ENCODE assay signal across 15 cellular contexts in genomic region chr3:136731274-136731884, GRCh38. TPM values are rescaled to one million over a fixed set of nuclear protein-coding genes. Genes with fewer than 3 reads are reported as not detected.
DNase-seq lines count a peak whose midpoint lies in the region; ATAC-seq and TF ChIP-seq lines count a peak whose summit lies in the region.
"Had no signal": no experiment of that assay in that cellular context is flagged by ENCODE, and none has a peak within 500 bp of the region (broad histone marks: within the 10 kb centered on the region; RNA-seq: fewer than 3 reads in every experiment).

No MANE protein-coding gene starts in this region.

- peaks cover 99% of the 10 kb centered on the region for H3K79me2 ChIP-seq in mammary epithelial cell (ENCODE audit: insufficient read depth, low read length)

- dilution Hi-C loops in mammary epithelial cell (cut with HindIII; ENCODE audit: low sequenced_read_pairs): no loop called here

- no peak overlapping the region for H3K27ac ChIP-seq in CD4-positive, CD25-positive, alpha-beta regulatory T cell (ENCODE audit: insufficient read depth, low read length, poor library complexity, severe bottlenecking)
- H3K27ac ChIP-seq in mammary epithelial cell (ENCODE audit: insufficient read depth, low read depth, low read length) (no peak overlapping the region), spleen (no peak overlapping the region)

- H3K9me3 Mint-ChIP-seq in CD4-positive, CD25-positive, alpha-beta regulatory T cell: no peaks in the 10 kb centered on the region
- H3K9me3 Mint-ChIP-seq in effector memory CD8-positive, alpha-beta T cell: no peaks in the 10 kb centered on the region

- no peak overlapping the region for H3K4me3 ChIP-seq in CD4-positive, CD25-positive, alpha-beta regulatory T cell (ENCODE audit: low read depth, low read length)
- H3K4me3 ChIP-seq in mammary epithelial cell (replicated peaks in 1 of 3; ENCODE audit: insufficient read depth in 1 of 3, low read depth in 2 of 3, low read length in 3 of 3): no peak overlapping the region
- no peak overlapping the region for H3K4me3 ChIP-seq in spleen

- no peak for TF ChIP-seq POLR2A in spleen (IDR thresholded peaks at IDR 0.05)

- peaks cover 4% of the 10 kb centered on the region for H3K36me3 ChIP-seq in CD4-positive, CD25-positive, alpha-beta regulatory T cell (ENCODE audit: control insufficient read depth, insufficient read depth, low read length)
- H3K36me3 ChIP-seq in mammary epithelial cell (ENCODE audit: insufficient read depth, low read length) (no peaks in the 10 kb centered on the region), spleen (peaks cover 0 to 9% (median 0%) of the 10 kb centered on the region in 6 donors)

- no peak overlapping the region for H3K9ac ChIP-seq in mammary epithelial cell (ENCODE audit: insufficient read depth, low read length)

- peak overlapping the region; percentile 15 for H3K4me2 ChIP-seq in mammary epithelial cell (ENCODE audit: insufficient read depth, low read depth, low read length)

- ATAC-seq in CD4-positive, CD25-positive, alpha-beta regulatory T cell (ENCODE audit: low read depth in 2 of 2): no peak
- ATAC-seq in HG02884 (IDR thresholded peaks at IDR 0.05; ENCODE audit: unreplicated experiment): no peak
- no peak for ATAC-seq in effector memory CD8-positive, alpha-beta T cell (replicated peaks)

- WGBS in mammary epithelial cell (ENCODE audit: low coverage, missing lambda C conversion rate): 44% methylated on average over 4 of the region's 4 CpGs
- 74 to 97% (median 93%) methylated on average over 4 of the region's 4 CpGs for WGBS in spleen, 5 donors

- H3K27me3 Mint-ChIP-seq in CD4-positive, CD25-positive, alpha-beta regulatory T cell: no peaks in the 10 kb centered on the region
- H3K27me3 Mint-ChIP-seq in effector memory CD8-positive, alpha-beta T cell: no peaks in the 10 kb centered on the region
- H3K27me3 Mint-ChIP-seq: activated naive CD8-positive, alpha-beta T cell had no signal

- DNase-seq in CD4-positive, CD25-positive, alpha-beta regulatory T cell: no peak
- DNase-seq in G401 (ENCODE audit: low spot score) (peak; percentile 63), mammary epithelial cell (peak; percentile 51), midbrain (lab: John Stamatoyannopoulos, UW) (peak; percentile 37), inferior parietal cortex (ENCODE audit: extremely low spot score) (no peak), spleen (no peak)
- DNase-seq in effector memory CD8-positive, alpha-beta T cell: no peak
- DNase-seq: central memory CD4-positive, alpha-beta T cell; glutamatergic neuron; kidney; MV-4-11; NCI-H2107; NK-92 treated with Interleukin-12 subunit alpha and Interleukin-12 subunit beta, amount 100 ng/mL, for 24 hours had no signal

- in situ Hi-C loops in G401 (cut with HindIII; ENCODE audit: low sequenced_read_pairs): no loop called here
- in situ Hi-C loops in mammary epithelial cell (cut with MboI; ENCODE audit: low sequenced_read_pairs in 2 of 2): loop anchor here (25.0 kb wide), 1 partner anchor 344 kb away; no protein-coding TSS in a partner anchor

- no peaks in the 10 kb centered on the region for H4K20me1 ChIP-seq in mammary epithelial cell (ENCODE audit: insufficient read depth, low read length)

- peaks cover 59% of the 10 kb centered on the region for H3K4me1 ChIP-seq in CD4-positive, CD25-positive, alpha-beta regulatory T cell (ENCODE audit: control insufficient read depth, insufficient read depth, low read length, poor library complexity, severe bottlenecking)
- H3K4me1 ChIP-seq in mammary epithelial cell (ENCODE audit: insufficient read depth, low read length): peaks cover 19% of the 10 kb centered on the region
- peaks cover 18 to 98% (median 66%) of the 10 kb centered on the region in 6 donors for H3K4me1 ChIP-seq in spleen

- H3K27me3 ChIP-seq in CD4-positive, CD25-positive, alpha-beta regulatory T cell (ENCODE audit: control insufficient read depth, insufficient read depth, low read length): no peaks in the 10 kb centered on the region
- H3K27me3 ChIP-seq in mammary epithelial cell (ENCODE audit: insufficient read depth, low read length): no peaks in the 10 kb centered on the region
- H3K27me3 ChIP-seq in spleen (replicated peaks in 1 of 7): no peaks in the 10 kb centered on the region

- intact Hi-C loops in mammary epithelial cell (cut with micrococcal nuclease) (no loop called here), spleen (cut with DNase I; ENCODE audit: low total_unique reads) (no loop called here)

- no TSS peak for BruUV-seq in mammary epithelial cell (replicated peaks; lab: Mats Ljungman, UMichigan)

- peaks cover under 1% of the 10 kb centered on the region for H3K36me3 Mint-ChIP-seq in CD4-positive, CD25-positive, alpha-beta regulatory T cell
- H3K36me3 Mint-ChIP-seq in effector memory CD8-positive, alpha-beta T cell (ENCODE audit: insufficient read depth): peaks cover 3% of the 10 kb centered on the region
- H3K36me3 Mint-ChIP-seq: activated naive CD8-positive, alpha-beta T cell had no signal

- TF ChIP-seq CTCF in mammary epithelial cell (conservative IDR thresholded peaks at IDR 0.05 in 1 of 2, IDR thresholded peaks at IDR 0.05 in 1 of 2; ENCODE audit: extremely low read depth in 1 of 2, insufficient read depth in 1 of 2, low read depth in 1 of 2, low read length in 2 of 2) (no peak), spleen (IDR thresholded peaks at IDR 0.05 in 8 of 11, conservative IDR thresholded peaks at IDR 0.05 in 3 of 11) (no peak)

- peaks cover 47 to 82% (median 59%) of the 10 kb centered on the region in 4 donors for H3K4me1 Mint-ChIP-seq in CD4-positive, CD25-positive, alpha-beta regulatory T cell
- H3K4me1 Mint-ChIP-seq in effector memory CD8-positive, alpha-beta T cell (ENCODE audit: low read depth in 2 of 2): peaks cover 35 to 53% of the 10 kb centered on the region in 2 donors

- H3K4me3 Mint-ChIP-seq in CD4-positive, CD25-positive, alpha-beta regulatory T cell: peak overlapping the region in 2 of 4 donors; percentile 5 to 22
- H3K4me3 Mint-ChIP-seq in effector memory CD8-positive, alpha-beta T cell: peak overlapping the region in 1 of 2 donors; percentile 51

- CTCF ChIA-PET in mammary epithelial cell (lab: Charles Lee; ENCODE audit: low non-redundant PET): no interaction called here

- no peaks in the 10 kb centered on the region for H3K9me3 ChIP-seq in CD4-positive, CD25-positive, alpha-beta regulatory T cell (ENCODE audit: control insufficient read depth in 2 of 2, low read length in 2 of 2)
- H3K9me3 ChIP-seq in mammary epithelial cell (replicated peaks; ENCODE audit: insufficient read depth, low read length) (no peaks in the 10 kb centered on the region), spleen (no peaks in the 10 kb centered on the region)

- H2AFZ ChIP-seq in mammary epithelial cell (ENCODE audit: low read depth, low read length): no peak overlapping the region

- H3K27ac Mint-ChIP-seq in CD4-positive, CD25-positive, alpha-beta regulatory T cell: peak overlapping the region in 2 of 3 donors; percentile 3 to 39
- peak overlapping the region in 1 of 2 donors; percentile 90 for H3K27ac Mint-ChIP-seq in effector memory CD8-positive, alpha-beta T cell

RNA-seq across cellular contexts. Expression of gene STAG1, which starts 20.8 kb away (rescaled TPM):
- total RNA-seq in CD4-positive, CD25-positive, alpha-beta regulatory T cell: 58.6 TPM
- polyA plus RNA-seq in CD4-positive, CD25-positive, alpha-beta regulatory T cell: 10 to 100 TPM; 16.0 to 28.6 (median 20.8) TPM
- total RNA-seq in G401 (2014; rRNA removed; shearing (Covaris generic)): 14.0 and 22.4 TPM in 2 replicates
- total RNA-seq in mammary epithelial cell: 10 to 100 TPM; 19.2 to 29.9 TPM
- 7.0 TPM for polyA plus RNA-seq in mammary epithelial cell
- 6.4 TPM for polyA minus RNA-seq in mammary epithelial cell
- 10 to 100 TPM; 40.0 to 61.6 (median 51.9) TPM for total RNA-seq in spleen
- 1 to 10 TPM; 7.2 to 9.2 (median 8.5) TPM for polyA plus RNA-seq in spleen

Comparison
In these comparisons a context has a peak if more than half of its experiments do, and no peak if none do; other contexts are left out.
1. DNase-seq: peak in G401 (single experiment), mammary epithelial cell (single experiment) and midbrain (single experiment); none in CD4-positive, CD25-positive, alpha-beta regulatory T cell (0 of 3), inferior parietal cortex (single experiment), spleen (single experiment) and effector memory CD8-positive, alpha-beta T cell (0 of 3).